In the genomic region with DNA sequence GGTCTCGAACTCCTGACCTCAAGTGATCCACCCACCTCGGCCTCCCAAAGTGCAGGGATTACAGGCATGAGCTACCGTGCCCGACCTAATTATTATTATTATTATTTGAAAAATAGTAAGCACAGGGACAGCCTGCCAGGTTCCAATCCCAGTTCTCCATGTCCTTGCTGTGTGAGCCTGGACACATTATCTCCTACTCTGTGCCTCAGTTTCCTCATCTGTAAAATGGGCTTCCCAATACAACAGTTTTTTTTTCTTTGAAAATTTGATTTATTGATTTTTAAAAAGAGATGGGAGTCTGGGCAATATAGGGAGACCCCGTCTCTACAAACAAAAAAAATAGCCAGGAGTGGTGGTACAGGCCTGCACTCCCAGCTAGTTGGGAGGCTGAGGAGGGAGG, we compare ENCODE assay signal across 34 cellular contexts. TPM values are rescaled to one million over a fixed set of nuclear protein-coding genes. Genes with fewer than 3 reads are reported as not detected.
"Had no signal": no experiment of that assay in that cellular context is flagged by ENCODE, and none has a peak within 500 bp of the region (broad histone marks: within the 10 kb centered on the region; RNA-seq: fewer than 3 reads in every experiment).

No MANE protein-coding gene starts in this region.

- H3K27me3 Mint-ChIP-seq: activated CD4-positive, alpha-beta memory T cell treated with anti-CD3 and anti-CD28 coated beads for 36 hours; activated naive CD4-positive, alpha-beta T cell treated with anti-CD3 and anti-CD28 coated beads, Interleukin-2, amount 50 U/mL, for 24 hours; activated naive CD8-positive, alpha-beta T cell treated with anti-CD3 and anti-CD28 coated beads for 36 hours; effector memory CD8-positive, alpha-beta T cell had no signal

- H3K4me1 Mint-ChIP-seq: activated CD8-positive, alpha-beta memory T cell treated with anti-CD3 and anti-CD28 coated beads, Interleukin-2, amount 10 ng/mL, durations not matched to agents 7 days and 5 days; activated naive CD8-positive, alpha-beta T cell treated with anti-CD3 and anti-CD28 coated beads for 36 hours; brain had no signal

- H3K9me3 Mint-ChIP-seq: activated CD4-positive, alpha-beta memory T cell treated with anti-CD3 and anti-CD28 coated beads for 36 hours; activated CD4-positive, alpha-beta T cell treated with anti-CD3 and anti-CD28 coated beads, Interleukin-2, amount 10 ng/mL, durations not matched to agents 24 days and 14 days; activated naive CD4-positive, alpha-beta T cell treated with anti-CD3 and anti-CD28 coated beads for 36 hours; activated naive CD4-positive, alpha-beta T cell treated with anti-CD3 and anti-CD28 coated beads, Interleukin-2, amount 50 U/mL, for 24 hours; activated naive CD8-positive, alpha-beta T cell treated with anti-CD3 and anti-CD28 coated beads for 36 hours; activated naive CD8-positive, alpha-beta T cell treated with anti-CD3 and anti-CD28 coated beads, Interleukin-2, amount 50 U/mL, for 24 hours; activated T-helper 1 cell treated with anti-CD3 and anti-CD28 coated beads, Interleukin-12 subunit alpha, Interleukin-12 subunit beta, Interleukin-2, Interleukin-4 antibody, amounts not matched to agents 30 ng/mL and 10 ng/mL and 1 ng/mL, durations not matched to agents 14 hours and 24 hours and 36 hours; activated T-helper 2 cell treated with anti-CD3 and anti-CD28 coated beads, Interferon-gamma antibody, Interleukin-2, Interleukin-4, amounts not matched to agents 10 μg/mL and 5 μg/mL and 100 μg/mL, durations not matched to agents 14 hours and 24 hours and 36 hours; brain; effector memory CD8-positive, alpha-beta T cell had no signal

- H3K27ac ChIP-seq: adrenal gland, ascending aorta, breast epithelium, cardiac muscle cell, colonic mucosa, esophagus muscularis mucosa, foreskin keratinocyte, gastrocnemius medialis, heart left ventricle had no signal

- H3K27ac Mint-ChIP-seq: activated CD4-positive, alpha-beta memory T cell treated with anti-CD3 and anti-CD28 coated beads for 36 hours; activated CD4-positive, alpha-beta T cell treated with anti-CD3 and anti-CD28 coated beads, Interleukin-2, amount 10 ng/mL, durations not matched to agents 24 days and 14 days; activated CD8-positive, alpha-beta memory T cell treated with anti-CD3 and anti-CD28 coated beads, Interleukin-2, amount 10 ng/mL, durations not matched to agents 7 days and 5 days; activated CD8-positive, alpha-beta T cell treated with anti-CD3 and anti-CD28 coated beads, Interleukin-2, amount 10 ng/mL, durations not matched to agents 7 days and 5 days; activated naive CD4-positive, alpha-beta T cell treated with anti-CD3 and anti-CD28 coated beads for 36 hours; activated naive CD4-positive, alpha-beta T cell treated with anti-CD3 and anti-CD28 coated beads, Interleukin-2, amount 50 U/mL, for 24 hours; activated naive CD8-positive, alpha-beta T cell treated with anti-CD3 and anti-CD28 coated beads for 36 hours; activated naive CD8-positive, alpha-beta T cell treated with anti-CD3 and anti-CD28 coated beads, Interleukin-2, amount 50 U/mL, for 24 hours; activated T-helper 1 cell treated with anti-CD3 and anti-CD28 coated beads, Interleukin-12 subunit alpha, Interleukin-12 subunit beta, Interleukin-2, Interleukin-4 antibody, amounts not matched to agents 30 ng/mL and 10 ng/mL and 1 ng/mL, durations not matched to agents 14 hours and 24 hours and 36 hours; activated T-helper 2 cell treated with anti-CD3 and anti-CD28 coated beads, Interferon-gamma antibody, Interleukin-2, Interleukin-4, amounts not matched to agents 10 μg/mL and 5 μg/mL and 100 μg/mL, durations not matched to agents 14 hours and 24 hours and 36 hours; effector memory CD8-positive, alpha-beta T cell had no signal

- DNase-seq: activated CD4-positive, alpha-beta memory T cell treated with anti-CD3 and anti-CD28 coated beads for 36 hours; activated CD4-positive, alpha-beta T cell treated with anti-CD3 and anti-CD28 coated beads for 36 hours; activated CD4-positive, alpha-beta T cell treated with anti-CD3 and anti-CD28 coated beads, Interleukin-2, amount 10 ng/mL, durations not matched to agents 24 days and 14 days; activated CD4-positive, CD25-positive, alpha-beta regulatory T cell; activated CD4-positive, CD25-positive, alpha-beta regulatory T cell treated with anti-CD3 and anti-CD28 coated beads, Interleukin-2, amount 50 U/mL, for 72 hours; activated CD8-positive, alpha-beta memory T cell treated with anti-CD3 and anti-CD28 coated beads, Interleukin-2, amount 10 ng/mL, durations not matched to agents 7 days and 5 days; activated CD8-positive, alpha-beta memory T cell treated with anti-CD3 and anti-CD28 coated beads, Interleukin-2, amount 50 U/mL, for 4 hours; activated CD8-positive, alpha-beta T cell treated with anti-CD3 and anti-CD28 coated beads, Interleukin-2, amount 10 ng/mL, durations not matched to agents 7 days and 5 days; activated effector memory CD4-positive, alpha-beta T cell treated with anti-CD3 and anti-CD28 coated beads, Interleukin-2, amount 50 U/mL, for 16 hours; activated naive CD4-positive, alpha-beta T cell treated with anti-CD3 and anti-CD28 coated beads for 36 hours; activated naive CD8-positive, alpha-beta T cell treated with anti-CD3 and anti-CD28 coated beads for 36 hours; activated naive CD8-positive, alpha-beta T cell treated with anti-CD3 and anti-CD28 coated beads, Interleukin-2, amount 50 U/mL, for 24 hours; activated T-cell treated with anti-CD3 and anti-CD28 coated beads, Interleukin-2, amount 50 U/mL, for 1 hour; adrenal gland; central memory CD4-positive, alpha-beta T cell; cerebellar nuclear complex; colonic mucosa; dorsolateral prefrontal cortex; effector CD4-positive, alpha-beta T cell; effector memory CD8-positive, alpha-beta T cell; erythroblast; foreskin keratinocyte; gastrocnemius medialis; glutamatergic neuron; heart left ventricle; T-helper 2 cell had no signal

- H3K36me3 ChIP-seq: adrenal gland, breast epithelium, cardiac muscle cell, colonic mucosa, gastrocnemius medialis had no signal

- H3K27me3 ChIP-seq: adrenal gland, ascending aorta, breast epithelium, cardiac muscle cell, colonic mucosa, foreskin keratinocyte had no signal

- H3K4me3 ChIP-seq: adrenal gland, ascending aorta, breast epithelium, cardiac muscle cell, colonic mucosa, esophagus muscularis mucosa, gastrocnemius medialis had no signal

- H3K4me1 ChIP-seq: adrenal gland, ascending aorta, breast epithelium, colonic mucosa, esophagus muscularis mucosa, gastrocnemius medialis had no signal

- H3K9me3 ChIP-seq: adrenal gland, ascending aorta, breast epithelium, colonic mucosa, esophagus muscularis mucosa, gastrocnemius medialis, heart left ventricle had no signal

- H3K4me3 Mint-ChIP-seq: activated CD4-positive, alpha-beta memory T cell treated with anti-CD3 and anti-CD28 coated beads for 36 hours; activated CD4-positive, alpha-beta T cell treated with anti-CD3 and anti-CD28 coated beads for 36 hours; activated CD4-positive, alpha-beta T cell treated with anti-CD3 and anti-CD28 coated beads, Interleukin-2, amount 10 ng/mL, durations not matched to agents 24 days and 14 days; activated CD8-positive, alpha-beta memory T cell treated with anti-CD3 and anti-CD28 coated beads, Interleukin-2, amount 10 ng/mL, durations not matched to agents 7 days and 5 days; activated CD8-positive, alpha-beta T cell treated with anti-CD3 and anti-CD28 coated beads, Interleukin-2, amount 10 ng/mL, durations not matched to agents 7 days and 5 days; activated naive CD4-positive, alpha-beta T cell treated with anti-CD3 and anti-CD28 coated beads for 36 hours; activated naive CD4-positive, alpha-beta T cell treated with anti-CD3 and anti-CD28 coated beads, Interleukin-2, amount 50 U/mL, for 24 hours; activated naive CD8-positive, alpha-beta T cell treated with anti-CD3 and anti-CD28 coated beads for 36 hours; activated naive CD8-positive, alpha-beta T cell treated with anti-CD3 and anti-CD28 coated beads, Interleukin-2, amount 50 U/mL, for 24 hours; activated T-helper 1 cell treated with anti-CD3 and anti-CD28 coated beads, Interleukin-12 subunit alpha, Interleukin-12 subunit beta, Interleukin-2, Interleukin-4 antibody, amounts not matched to agents 30 ng/mL and 10 ng/mL and 1 ng/mL, durations not matched to agents 14 hours and 24 hours and 36 hours; brain; effector memory CD8-positive, alpha-beta T cell had no signal

- ATAC-seq: activated CD4-positive, alpha-beta T cell treated with anti-CD3 and anti-CD28 coated beads for 36 hours; activated CD8-positive, alpha-beta memory T cell treated with anti-CD3 and anti-CD28 coated beads, Interleukin-2, amount 10 ng/mL, durations not matched to agents 7 days and 5 days; activated CD8-positive, alpha-beta T cell treated with anti-CD3 and anti-CD28 coated beads, Interleukin-2, amount 10 ng/mL, durations not matched to agents 7 days and 5 days; activated naive CD8-positive, alpha-beta T cell treated with anti-CD3 and anti-CD28 coated beads, Interleukin-2, amount 50 U/mL, for 24 hours; effector memory CD8-positive, alpha-beta T cell; foreskin keratinocyte; gastrocnemius medialis had no signal

- H3K36me3 Mint-ChIP-seq: activated CD4-positive, alpha-beta memory T cell treated with anti-CD3 and anti-CD28 coated beads for 36 hours; activated CD8-positive, alpha-beta memory T cell treated with anti-CD3 and anti-CD28 coated beads, Interleukin-2, amount 10 ng/mL, durations not matched to agents 7 days and 5 days; activated naive CD4-positive, alpha-beta T cell treated with anti-CD3 and anti-CD28 coated beads, Interleukin-2, amount 50 U/mL, for 24 hours had no signal

RNA-seq across cellular contexts. Expression of a gene that starts 3.3 kb away (rescaled TPM):
- total RNA-seq: ascending aorta had no signal

RNA-seq across cellular contexts. Expression of a gene that starts 16.6 kb away (rescaled TPM):
- total RNA-seq: gastrocnemius medialis had no signal

RNA-seq across cellular contexts. Expression of a gene that starts 19.6 kb away (rescaled TPM):
- total RNA-seq: activated naive CD4-positive, alpha-beta T cell treated with anti-CD3 and anti-CD28 coated beads for 36 hours; ascending aorta; gastrocnemius medialis had no signal
